ENCODE assay signal across 21 cellular contexts in the genomic region with DNA sequence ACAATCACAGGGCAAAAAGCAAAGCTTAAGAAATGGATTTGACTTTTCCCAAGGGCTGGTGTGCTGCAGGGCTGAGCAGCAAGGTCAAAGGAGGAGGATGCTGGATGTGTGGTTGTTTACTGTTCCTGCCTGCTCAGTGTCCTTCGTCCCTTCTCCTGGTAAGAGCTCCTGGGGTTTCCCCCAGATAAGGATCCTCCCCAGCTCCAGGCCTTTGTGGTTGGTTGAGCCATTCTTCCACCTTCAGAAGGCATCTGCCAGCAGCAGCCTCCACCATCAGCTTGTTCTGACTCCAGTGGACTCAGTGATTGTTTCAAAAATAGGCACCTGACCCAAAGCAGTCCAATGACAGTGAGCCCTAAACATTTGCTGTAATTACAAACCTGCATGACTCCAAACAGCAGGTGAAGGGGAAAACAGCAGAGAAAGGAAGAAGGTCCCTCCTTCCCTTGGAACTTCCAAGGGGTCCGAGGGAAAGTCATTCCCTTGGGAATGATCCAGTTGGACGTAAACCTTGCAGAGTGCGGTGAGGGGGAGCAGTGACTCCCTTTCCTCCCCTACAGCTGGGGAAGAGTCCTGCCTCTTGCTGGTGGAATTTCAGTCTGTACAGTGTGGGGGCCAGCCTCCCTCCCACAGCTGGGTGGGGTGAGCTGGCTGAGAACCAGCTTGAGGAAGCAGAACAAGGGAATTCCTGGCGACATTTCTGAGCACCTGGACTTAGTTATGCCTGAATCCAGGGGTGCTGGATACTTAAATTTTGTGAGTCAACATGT.
DNase-seq lines count a peak whose midpoint lies in the region; ATAC-seq, FAIRE-seq and TF ChIP-seq lines count a peak whose summit lies in the region.
"Had no signal": no experiment of that assay in that cellular context is flagged by ENCODE, and none has a peak within 500 bp of the region (broad histone marks: within the 10 kb centered on the region; RNA-seq: fewer than 3 reads in every experiment).

No MANE protein-coding gene starts in this region.

- POLR2A ChIA-PET in HepG2 (lab: Yijun Ruan, JAX): no interaction called here

- H2AFZ ChIP-seq in neuronal stem cell (ENCODE audit: low read length) (no peak overlapping the region), HepG2 (ENCODE audit: low read length) (no peak overlapping the region)

- H2BK120ac ChIP-seq in neuronal stem cell (ENCODE audit: low read depth, low read length): no peak overlapping the region

- no peaks in the 10 kb centered on the region for H3K36me3 ChIP-seq in neuronal stem cell (replicated peaks in 1 of 2; ENCODE audit: control insufficient read depth in 2 of 2, insufficient read depth in 2 of 2, low read length in 2 of 2)
- no peaks in the 10 kb centered on the region for H3K36me3 ChIP-seq in HepG2 (replicated peaks in 1 of 2; ENCODE audit: control insufficient read depth in 1 of 2, insufficient read depth in 2 of 2, low read length in 2 of 2)
- no peaks in the 10 kb centered on the region for H3K36me3 ChIP-seq in left lung
- H3K36me3 ChIP-seq: prostate gland had no signal

- no peak overlapping the region for H4K8ac ChIP-seq in neuronal stem cell (ENCODE audit: low read depth, low read length)

- H4K20me1 ChIP-seq in HepG2 (ENCODE audit: insufficient read depth, low read length): no peaks in the 10 kb centered on the region

- TF ChIP-seq EP300 in HepG2 (IDR thresholded peaks at IDR 0.05; ENCODE audit: low read depth in 2 of 2, low read length in 2 of 2): no peak
- TF ChIP-seq EP300 in HepG2 (CRISPR knock-in tag; IDR thresholded peaks at IDR 0.05; ENCODE audit: borderline replicate concordance): no peak

- FAIRE-seq in HepG2 (lab: Jason Lieb, UNC): no peak
- FAIRE-seq: endometrium had no signal

- no peaks in the 10 kb centered on the region for H3K79me1 ChIP-seq in neuronal stem cell (ENCODE audit: low read depth, low read length)

- peak overlapping the region; percentile 84 for H3K18ac ChIP-seq in neuronal stem cell (ENCODE audit: low read length)

- H3K23ac ChIP-seq in neuronal stem cell (ENCODE audit: low read depth, low read length, poor library complexity): no peak overlapping the region

- no peak for TF ChIP-seq RAD21 in HepG2 (CRISPR knock-in tag; IDR thresholded peaks at IDR 0.05)

- CTCF ChIA-PET in HepG2 (lab: Yijun Ruan, JAX; ENCODE audit: low intra/inter-chr PET ratio, low total read pairs): no interaction called here

- intact Hi-C loops in HepG2 (cut with micrococcal nuclease; ENCODE audit: unreplicated experiment): no loop called here
- intact Hi-C loops in left lung (cut with DNase I): no loop called here

- H3K9ac ChIP-seq in neuronal stem cell (ENCODE audit: low read depth, low read length, poor library complexity) (no peak overlapping the region), HepG2 (ENCODE audit: insufficient read depth, low read depth, low read length) (no peak overlapping the region)

- H3K27me3 ChIP-seq in neuronal stem cell (ENCODE audit: control insufficient read depth in 3 of 3, insufficient read depth in 3 of 3, low read depth in 1 of 3, low read length in 3 of 3): no peaks in the 10 kb centered on the region
- H3K27me3 ChIP-seq in HepG2 (ENCODE audit: control insufficient read depth in 1 of 2, insufficient read depth in 2 of 2, low read length in 2 of 2): peaks cover 2 to 21% of the 10 kb centered on the region in 2 experiments; a peak in 4 of 5 replicates
- H3K27me3 ChIP-seq in left lung: peaks cover 0 to 8% of the 10 kb centered on the region in 2 donors

- no peak overlapping the region for H4K91ac ChIP-seq in neuronal stem cell (ENCODE audit: low read depth, low read length, poor library complexity)

- no peak overlapping the region for H2BK5ac ChIP-seq in neuronal stem cell (ENCODE audit: low read length)

- in situ Hi-C loops in HepG2 (cut with HindIII; ENCODE audit: extremely low pct_ligation_motif_present, low pct_unique_long_range_greater_than_20kb): no loop called here

- BruUV-seq in HepG2 (replicated peaks; lab: Mats Ljungman, UMichigan): no TSS peak

- no peaks in the 10 kb centered on the region for H3K79me2 ChIP-seq in HepG2 (ENCODE audit: insufficient read depth, low read length)

- DNase-seq in AG10803 (ENCODE audit: low read depth) (peak; percentile 20), NCI-H69 (lab: John Stamatoyannopoulos, UW) (peak; percentile 51), coronary artery (ENCODE audit: low spot score) (peak; percentile 47), neuronal stem cell (ENCODE audit: low spot score) (no peak), HepG2 (ENCODE audit: low spot score) (no peak), midbrain (lab: John Stamatoyannopoulos, UW) (no peak), left lung (no peak)
- DNase-seq in activated CD4-positive, alpha-beta T cell treated with anti-CD3 and anti-CD28 coated beads, Interleukin-2, amount 50 U/mL, for 48 hours: no peak
- DNase-seq: activated naive CD4-positive, alpha-beta T cell treated with anti-CD3 and anti-CD28 coated beads for 36 hours; activated T-cell treated with anti-CD3 and anti-CD28 coated beads, Interleukin-2, amount 50 U/mL, for 4 hours; anterior cingulate cortex; mesendoderm; MV-4-11; NCI-H2029; NCI-H510A; stimulated activated CD4-positive, alpha-beta T cell treated with anti-CD3 and anti-CD28 coated beads, Interleukin-4, amount 100 ng/mL, for 24 hours; T-cell had no signal

- peak overlapping the region; percentile 61 for H3K14ac ChIP-seq in neuronal stem cell (ENCODE audit: low read length)

- H3K9me3 ChIP-seq in neuronal stem cell (replicated peaks in 1 of 2; ENCODE audit: control insufficient read depth in 2 of 2, insufficient read depth in 1 of 2, low read depth in 1 of 2, low read length in 2 of 2) (no peaks in the 10 kb centered on the region), HepG2 (ENCODE audit: low read length) (no peaks in the 10 kb centered on the region), left lung (no peaks in the 10 kb centered on the region)
- H3K9me3 ChIP-seq: prostate gland had no signal

- no peak overlapping the region for H2AK5ac ChIP-seq in neuronal stem cell (ENCODE audit: low read depth, low read length)

- H3K4me2 ChIP-seq in neuronal stem cell (ENCODE audit: insufficient read depth, low read length, poor library complexity, severe bottlenecking): no peak overlapping the region
- no peak overlapping the region for H3K4me2 ChIP-seq in HepG2 (ENCODE audit: low read depth, low read length)
- H3K4me2 ChIP-seq: smooth muscle cell had no signal

- no peak overlapping the region for H2BK15ac ChIP-seq in neuronal stem cell (ENCODE audit: low read length)

- H3K27ac ChIP-seq in coronary artery: no peak overlapping the region
- no peak overlapping the region for H3K27ac ChIP-seq in neuronal stem cell (replicated peaks; ENCODE audit: low read length)
- H3K27ac ChIP-seq in HepG2 (ENCODE audit: extremely low read length, insufficient read depth, low read length): no peak overlapping the region
- no peak overlapping the region for H3K27ac ChIP-seq in left lung
- H3K27ac ChIP-seq: prostate gland had no signal

- TF ChIP-seq CTCF in AG10803 (conservative IDR thresholded peaks at IDR 0.05; ENCODE audit: low read length) (no peak), coronary artery (IDR thresholded peaks at IDR 0.05) (no peak), HepG2 (CRISPR knock-in tag; IDR thresholded peaks at IDR 0.05) (no peak), left lung (IDR thresholded peaks at IDR 0.05) (no peak)

- ATAC-seq in HepG2: no peak
- ATAC-seq in left lung: no peak
- ATAC-seq: activated T-cell treated with anti-CD3 and anti-CD28 coated beads, Interleukin-2, amount 50 U/mL, for 4 hours; natural killer cell treated with Interleukin-12 subunit alpha and Interleukin-12 subunit beta and Interleukin-15 and Interleukin-18, amount 100 ng/mL, for 72 hours; T-cell had no signal

- no peak overlapping the region for H3K4ac ChIP-seq in neuronal stem cell (ENCODE audit: low read length)

- H2BK12ac ChIP-seq in neuronal stem cell (ENCODE audit: low read length): no peak overlapping the region

- WGBS in neuronal stem cell (ENCODE audit: extremely low coverage in 2 of 2, insufficient read length in 2 of 2, insufficient replicate concordance in 1 of 2), 2 donors: no CpG with 5 or more reads among the region's 5 CpGs
- WGBS in HepG2 (ENCODE audit: low lambda C conversion rate): 40% methylated on average over 5 of the region's 5 CpGs

- no peak overlapping the region for H3K4me3 ChIP-seq in AG10803 (ENCODE audit: low read length)
- no peak overlapping the region for H3K4me3 ChIP-seq in coronary artery
- H3K4me3 ChIP-seq in neuronal stem cell (ENCODE audit: low read length in 2 of 2): no peak overlapping the region
- no peak overlapping the region for H3K4me3 ChIP-seq in HepG2 (replicated peaks in 1 of 3; ENCODE audit: insufficient read depth in 1 of 3, low read depth in 2 of 3, low read length in 3 of 3)
- H3K4me3 ChIP-seq in left lung: no peak overlapping the region
- H3K4me3 ChIP-seq: prostate gland, smooth muscle cell had no signal

- H3K4me1 ChIP-seq in neuronal stem cell (ENCODE audit: control insufficient read depth in 2 of 2, insufficient read depth in 1 of 2, low read depth in 1 of 2, low read length in 2 of 2) (peaks cover 0 to 5% of the 10 kb centered on the region in 2 donors), HepG2 (ENCODE audit: insufficient read depth, low read length) (no peaks in the 10 kb centered on the region), left lung (peaks cover 0 to 4% of the 10 kb centered on the region in 2 donors)
- H3K4me1 ChIP-seq: prostate gland had no signal

- no peak for TF ChIP-seq POLR2A in HepG2 (IDR thresholded peaks at IDR 0.05; ENCODE audit: insufficient read depth in 1 of 2, low read depth in 2 of 2, low read length in 2 of 2)

TF ChIP-seq in HepG2, 621 proteins besides CTCF, POLR2A, EP300 and RAD21 (continues in another document):
- TF ChIP-seq ZSCAN9 (CRISPR knock-in tag; IDR thresholded peaks at IDR 0.05; ENCODE audit: borderline replicate concordance) (no peak), ZMYM3 (CRISPR knock-in tag; IDR thresholded peaks at IDR 0.05) (no peak), HNF4G (IDR thresholded peaks at IDR 0.05; ENCODE audit: borderline replicate concordance, low read depth, low read length) (no peak), HNF4G (CRISPR knock-in tag; IDR thresholded peaks at IDR 0.05; ENCODE audit: borderline replicate concordance, low read depth) (no peak), MYC (CRISPR knock-in tag; IDR thresholded peaks at IDR 0.05; ENCODE audit: borderline replicate concordance) (no peak), NFYB (CRISPR knock-in tag; IDR thresholded peaks at IDR 0.05) (no peak)
- TF ChIP-seq, protein P1, sequence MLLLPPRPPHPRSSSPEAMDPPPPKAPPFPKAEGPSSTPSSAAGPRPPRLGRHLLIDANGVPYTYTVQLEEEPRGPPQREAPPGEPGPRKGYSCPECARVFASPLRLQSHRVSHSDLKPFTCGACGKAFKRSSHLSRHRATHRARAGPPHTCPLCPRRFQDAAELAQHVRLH (CRISPR knock-in tag; IDR thresholded peaks at IDR 0.05; ENCODE audit: borderline replicate concordance, low read depth): no peak

Comparison
In these comparisons a context has a peak if more than half of its experiments do, and no peak if none do; other contexts are left out.
1. DNase-seq: peak in AG10803 (single experiment), NCI-H69 (single experiment) and coronary artery (single experiment); none in neuronal stem cell (single experiment), activated CD4-positive, alpha-beta T cell treated with anti-CD3 and anti-CD28 coated beads, Interleukin-2, amount 50 U/mL, for 48 hours (0 of 2), HepG2 (single experiment), midbrain (single experiment) and left lung (0 of 2).